ENCODE assay signal across 21 cellular contexts in the genomic region with DNA sequence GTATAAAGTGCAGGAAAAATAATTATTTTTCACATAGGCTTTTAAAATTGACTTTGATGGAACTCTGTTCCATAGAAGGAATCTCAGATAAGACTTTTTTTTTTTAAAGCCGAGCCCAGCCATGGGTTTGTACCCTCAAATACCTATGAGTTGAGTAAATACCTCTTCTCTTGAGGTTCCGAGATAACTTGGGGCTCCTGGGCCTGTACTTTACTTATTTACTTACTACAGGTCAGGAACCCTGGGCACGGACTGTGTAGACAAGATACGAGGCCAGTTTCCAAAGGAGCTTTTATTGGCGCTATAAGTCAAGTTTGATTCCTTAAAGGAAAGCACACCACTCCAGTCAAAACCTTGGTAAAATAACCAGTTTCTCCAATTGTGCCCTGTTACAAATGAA. TPM values are rescaled to one million over a fixed set of nuclear protein-coding genes. Genes with fewer than 3 reads are reported as not detected.
DNase-seq lines count a peak whose midpoint lies in the region; ATAC-seq and TF ChIP-seq lines count a peak whose summit lies in the region.
"Had no signal": no experiment of that assay in that cellular context is flagged by ENCODE, and none has a peak within 500 bp of the region (broad histone marks: within the 10 kb centered on the region; RNA-seq: fewer than 3 reads in every experiment).

No MANE protein-coding gene starts in this region.

- intact Hi-C loops in Caco-2 (cut with micrococcal nuclease; ENCODE audit: unreplicated experiment) (no loop called here), right lobe of liver (cut with DNase I) (no loop called here)

- POLR2A ChIA-PET in Caco-2 (lab: Charles Lee) = no interaction called here

- no peaks in the 10 kb centered on the region for H3K9me2 ChIP-seq in hepatocyte (replicated peaks; ENCODE audit: insufficient read depth)

- WGBS in hepatocyte (ENCODE audit: low lambda C conversion rate, missing lambda C conversion rate) = 70% methylated on average over 5 of the region's 5 CpGs
- WGBS in right lobe of liver (ENCODE audit: insufficient coverage, low coverage, low lambda C conversion rate, missing lambda C conversion rate) = 92% methylated on average over 5 of the region's 5 CpGs

- H3K9me3 Mint-ChIP-seq in Caco-2 (ENCODE audit: unreplicated experiment) = no peaks in the 10 kb centered on the region
- H3K9me3 Mint-ChIP-seq: CD4-positive, alpha-beta T cell; CD8-positive, alpha-beta T cell had no signal

- H3K27ac Mint-ChIP-seq in Caco-2 (ENCODE audit: unreplicated experiment) = no peak overlapping the region
- H3K27ac Mint-ChIP-seq: B cell; CD4-positive, alpha-beta T cell; CD8-positive, alpha-beta T cell had no signal

- no peaks in the 10 kb centered on the region for H3K27me3 ChIP-seq in Caco-2 (replicated peaks; ENCODE audit: control insufficient read depth, insufficient read depth, low read length)
- no peaks in the 10 kb centered on the region for H3K27me3 ChIP-seq in hepatocyte
- H3K27me3 ChIP-seq in right lobe of liver = no peaks in the 10 kb centered on the region
- H3K27me3 ChIP-seq: BLaER1 treated with 17β-estradiol and CSF1 and Interleukin-3, amounts not matched to agents 10 nM and 100 nM had no signal

- H3K4me2 ChIP-seq in hepatocyte = no peak overlapping the region
- H3K4me2 ChIP-seq: A549; BLaER1 treated with 17β-estradiol and CSF1 and Interleukin-3, amounts not matched to agents 10 nM and 100 nM had no signal

- TF ChIP-seq CTCF in Caco-2 (IDR thresholded peaks at IDR 0.05; ENCODE audit: insufficient read depth in 1 of 2, low read depth in 1 of 2, low read length in 1 of 2, severe bottlenecking in 1 of 2, unreplicated experiment in 1 of 2) (no peak), hepatocyte (IDR thresholded peaks at IDR 0.05; ENCODE audit: poor library complexity) (no peak), right lobe of liver (IDR thresholded peaks at IDR 0.05) (no peak)

- no peaks in the 10 kb centered on the region for H3K27me3 Mint-ChIP-seq in Caco-2 (ENCODE audit: insufficient read depth, unreplicated experiment)
- H3K27me3 Mint-ChIP-seq: B cell; CD4-positive, alpha-beta T cell had no signal

- H3K4me3 Mint-ChIP-seq in Caco-2 (ENCODE audit: unreplicated experiment) = no peak overlapping the region
- H3K4me3 Mint-ChIP-seq: B cell; CD4-positive, alpha-beta T cell; CD8-positive, alpha-beta T cell had no signal

- peak; percentile 14 to 56 for DNase-seq in Caco-2
- DNase-seq in amniotic epithelial cell (ENCODE audit: low read depth) = peak; percentile 11
- peak; percentile 25 for DNase-seq in hepatocyte (ENCODE audit: low spot score)
- DNase-seq in right lobe of liver = no peak
- DNase-seq in substantia nigra (lab: John Stamatoyannopoulos, UW) = no peak
- DNase-seq in NCI-H510A (lab: John Stamatoyannopoulos, UW) = no peak
- DNase-seq: AML-193; CD4-positive, alpha-beta T cell; CD8-positive, alpha-beta T cell; DMS 273 treated with DMSO at 0.1 percent for 48 hours; DMS153; DMS53; DMS79; DND-41; EL; GF-D8 had no signal

- CTCF ChIA-PET in Caco-2 (lab: Charles Lee) = no interaction called here

- H3K79me2 ChIP-seq in hepatocyte = peaks cover 35% of the 10 kb centered on the region

- no peak for ATAC-seq in right lobe of liver
- ATAC-seq: A549; CD8-positive, alpha-beta T cell had no signal

- no peaks in the 10 kb centered on the region for H3K9me3 ChIP-seq in Caco-2
- H3K9me3 ChIP-seq in hepatocyte (ENCODE audit: low read depth) = no peaks in the 10 kb centered on the region
- H3K9me3 ChIP-seq in right lobe of liver = no peaks in the 10 kb centered on the region
- H3K9me3 ChIP-seq: A549 had no signal

- no peak overlapping the region for H2AFZ ChIP-seq in hepatocyte

- no peak for TF ChIP-seq POLR2A in right lobe of liver (IDR thresholded peaks at IDR 0.05)

- H3K36me3 ChIP-seq in Caco-2 (ENCODE audit: control insufficient read depth, insufficient read depth, low read length) = no peaks in the 10 kb centered on the region
- H3K36me3 ChIP-seq in hepatocyte (replicated peaks; ENCODE audit: insufficient read depth, low read depth) = no peaks in the 10 kb centered on the region
- H3K36me3 ChIP-seq in right lobe of liver = no peaks in the 10 kb centered on the region
- H3K36me3 ChIP-seq: BLaER1 treated with 17β-estradiol and CSF1 and Interleukin-3, amounts not matched to agents 10 nM and 100 nM had no signal

- H3K4me1 ChIP-seq in Caco-2 (peaks cover 17% of the 10 kb centered on the region; the same call in 1 of the 2 replicates), hepatocyte (ENCODE audit: insufficient read depth) (no peaks in the 10 kb centered on the region), right lobe of liver (no peaks in the 10 kb centered on the region)
- H3K4me1 ChIP-seq: A549; BLaER1 treated with 17β-estradiol and CSF1 and Interleukin-3, amounts not matched to agents 10 nM and 100 nM had no signal

- no TSS peak for BruUV-seq in Caco-2 (replicated peaks; lab: Mats Ljungman, UMichigan)

- no peaks in the 10 kb centered on the region for H3K4me1 Mint-ChIP-seq in Caco-2 (ENCODE audit: low read depth, unreplicated experiment)

- no peaks in the 10 kb centered on the region for H4K20me1 ChIP-seq in hepatocyte (ENCODE audit: insufficient read depth, poor library complexity, severe bottlenecking)
- H4K20me1 ChIP-seq: BLaER1 treated with 17β-estradiol and CSF1 and Interleukin-3, amounts not matched to agents 10 nM and 100 nM had no signal

- peak overlapping the region; percentile 14 for H3K27ac ChIP-seq in hepatocyte
- no peak overlapping the region for H3K27ac ChIP-seq in right lobe of liver
- H3K27ac ChIP-seq in substantia nigra (ENCODE audit: low read depth, low read length, poor library complexity, severe bottlenecking) = no peak overlapping the region
- H3K27ac ChIP-seq: 22Rv1; A549; BLaER1 treated with 17β-estradiol and CSF1 and Interleukin-3, amounts not matched to agents 10 nM and 100 nM; C4-2B had no signal

- no peak overlapping the region for H3K4me3 ChIP-seq in Caco-2 (ENCODE audit: low read depth, low read length)
- no peak overlapping the region for H3K4me3 ChIP-seq in hepatocyte
- H3K4me3 ChIP-seq in right lobe of liver = no peak overlapping the region
- H3K4me3 ChIP-seq: A549; BLaER1 treated with 17β-estradiol and CSF1 and Interleukin-3, amounts not matched to agents 10 nM and 100 nM had no signal

- H3K36me3 Mint-ChIP-seq in Caco-2 (ENCODE audit: insufficient read depth, unreplicated experiment) = no peaks in the 10 kb centered on the region
- H3K36me3 Mint-ChIP-seq: CD8-positive, alpha-beta T cell had no signal

RNA-seq across cellular contexts. Expression of gene AFG1L, which starts 7.5 kb away (rescaled TPM):
- total RNA-seq in Caco-2 (2022) = 7.2 and 10.2 TPM in 2 replicates
- 9.7 and 9.9 TPM in 2 replicates for total RNA-seq in hepatocyte
- polyA plus RNA-seq in hepatocyte = 9.2 and 9.4 TPM in 2 replicates
- 1 to 10 TPM; 1.5 to 5.6 (median 4.6) TPM for total RNA-seq in right lobe of liver

RNA-seq across cellular contexts. Expression of gene SNX3, which starts 41.5 kb away (rescaled TPM):
- total RNA-seq in Caco-2 (2022) = 111 and 114 TPM in 2 replicates
- total RNA-seq in hepatocyte = 291 and 320 TPM in 2 replicates
- 298 and 359 TPM in 2 replicates for polyA plus RNA-seq in hepatocyte
- total RNA-seq in right lobe of liver = 100 to 1,000 TPM in 4 of 6 experiments, 10 to 100 TPM in 2; 76.8 to 191 (median 111) TPM

Comparison
In these comparisons a context has a peak if more than half of its experiments do, and no peak if none do; other contexts are left out.
1. DNase-seq: peak in Caco-2 (2 of 2), amniotic epithelial cell (single experiment) and hepatocyte (single experiment); none in right lobe of liver (0 of 3), substantia nigra (0 of 49) and NCI-H510A (single experiment).